ENCODE assay signal across 16 cellular contexts in genomic region chr1:60898987-60899386, GRCh38.
DNase-seq lines count a peak whose midpoint lies in the region; ATAC-seq and TF ChIP-seq lines count a peak whose summit lies in the region.
"Had no signal": no experiment of that assay in that cellular context is flagged by ENCODE, and none has a peak within 500 bp of the region (broad histone marks: within the 10 kb centered on the region; RNA-seq: fewer than 3 reads in every experiment).

No MANE protein-coding gene starts in this region.

- TF ChIP-seq CTCF in A673 (conservative IDR thresholded peaks at IDR 0.05; ENCODE audit: low read depth, low read length) (no peak), transverse colon (IDR thresholded peaks at IDR 0.05) (no peak)

- H3K4me1 ChIP-seq in A673 (ENCODE audit: insufficient read depth, low read length, poor library complexity, severe bottlenecking) (peaks cover 11% of the 10 kb centered on the region), transverse colon (no peaks in the 10 kb centered on the region)

- BruUV-seq in A673 (replicated peaks; lab: Mats Ljungman, UMichigan), result no TSS peak

- peak; percentile 74 for ATAC-seq in GM21381 (IDR thresholded peaks at IDR 0.05; ENCODE audit: unreplicated experiment)
- peak; percentile 70 for ATAC-seq in HG03108 (IDR thresholded peaks at IDR 0.05; ENCODE audit: unreplicated experiment)
- peak; percentile 51 for ATAC-seq in stimulated activated memory B cell treated with anti-CD40 and anti-IgM and Interleukin-4, amounts not matched to agents 10 μg/mL and 1 μg/mL and 100 μg/mL, for 72 hours

- no peak overlapping the region for H3K4me3 Mint-ChIP-seq in stimulated activated memory B cell treated with anti-CD40 and anti-IgM and Interleukin-4, amounts not matched to agents 10 μg/mL and 1 μg/mL and 100 μg/mL, for 72 hours
- H3K4me3 Mint-ChIP-seq: B cell, naive B cell had no signal

- H3K27ac Mint-ChIP-seq in stimulated activated memory B cell treated with anti-CD40 and anti-IgM and Interleukin-4, amounts not matched to agents 10 μg/mL and 1 μg/mL and 100 μg/mL, for 72 hours, result no peak overlapping the region
- H3K27ac Mint-ChIP-seq: B cell, naive B cell had no signal

- DNase-seq in stimulated activated CD4-positive, alpha-beta T cell treated with anti-CD3 and anti-CD28 coated beads, Interleukin-15, amount 100 ng/mL, for 24 hours, result peak; percentile 41
- no peak for DNase-seq in stimulated activated CD4-positive, alpha-beta T cell treated with anti-CD3 and anti-CD28 coated beads, Interleukin-4, amount 100 ng/mL, for 24 hours
- DNase-seq in A673 (ENCODE audit: low spot score) (no peak), transverse colon (no peak), Kasumi-1 (lab: John Stamatoyannopoulos, UW) (no peak)
- DNase-seq: dermis blood vessel endothelial cell, hypothalamus, left ventricle myocardium superior, naive B cell, NCI-H2171 had no signal

- H3K36me3 ChIP-seq in A673 (ENCODE audit: insufficient read depth, low read length, poor library complexity, severe bottlenecking) (no peaks in the 10 kb centered on the region), transverse colon (no peaks in the 10 kb centered on the region)
- H3K36me3 ChIP-seq: ascending aorta had no signal

- no peak for TF ChIP-seq EP300 in transverse colon (IDR thresholded peaks at IDR 0.05; ENCODE audit: low read depth)

- H3K9me3 ChIP-seq in A673 (ENCODE audit: low read depth, low read length, poor library complexity, severe bottlenecking) (no peaks in the 10 kb centered on the region), transverse colon (no peaks in the 10 kb centered on the region)
- H3K9me3 ChIP-seq: ascending aorta had no signal

- in situ Hi-C loops in transverse colon (cut with MboI; ENCODE audit: low pct_ligation_motif_present in 1 of 4, low pct_unique_long_range_greater_than_20kb in 1 of 4, low sequenced_read_pairs in 3 of 4), result no loop called here

- no peak overlapping the region for H3K27ac ChIP-seq in A673 (ENCODE audit: low read depth, low read length, poor library complexity, severe bottlenecking)
- no peak overlapping the region for H3K27ac ChIP-seq in transverse colon
- H3K27ac ChIP-seq: ascending aorta, SK-N-MC had no signal

- CTCF ChIA-PET in A673 (lab: Charles Lee), result no interaction called here

- H3K36me3 Mint-ChIP-seq in stimulated activated memory B cell treated with anti-CD40 and anti-IgM and Interleukin-4, amounts not matched to agents 10 μg/mL and 1 μg/mL and 100 μg/mL, for 72 hours, result no peaks in the 10 kb centered on the region
- H3K36me3 Mint-ChIP-seq: naive B cell had no signal

- TF ChIP-seq POLR2A in transverse colon (IDR thresholded peaks at IDR 0.05), result no peak

- no peaks in the 10 kb centered on the region for H3K27me3 Mint-ChIP-seq in stimulated activated memory B cell treated with anti-CD40 and anti-IgM and Interleukin-4, amounts not matched to agents 10 μg/mL and 1 μg/mL and 100 μg/mL, for 72 hours

- H3K4me1 Mint-ChIP-seq in stimulated activated memory B cell treated with anti-CD40 and anti-IgM and Interleukin-4, amounts not matched to agents 10 μg/mL and 1 μg/mL and 100 μg/mL, for 72 hours, result no peaks in the 10 kb centered on the region
- H3K4me1 Mint-ChIP-seq: B cell, naive B cell had no signal

- WGBS in transverse colon (ENCODE audit: low coverage in 1 of 2), 2 donors, result 77 to 90% methylated on average over 2 to 4 of the region's 4 CpGs

- H3K4me3 ChIP-seq in A673 (ENCODE audit: low read depth, low read length, poor library complexity, severe bottlenecking) (no peak overlapping the region), transverse colon (no peak overlapping the region)
- H3K4me3 ChIP-seq: ascending aorta, SK-N-MC had no signal

- intact Hi-C loops in A673 (cut with micrococcal nuclease; ENCODE audit: unreplicated experiment), result no loop called here
- intact Hi-C loops in transverse colon (cut with DNase I; ENCODE audit: low total_unique reads), result no loop called here

- H3K9me3 Mint-ChIP-seq in stimulated activated memory B cell treated with anti-CD40 and anti-IgM and Interleukin-4, amounts not matched to agents 10 μg/mL and 1 μg/mL and 100 μg/mL, for 72 hours, result no peaks in the 10 kb centered on the region
- H3K9me3 Mint-ChIP-seq: naive B cell had no signal

- POLR2A ChIA-PET in A673 (lab: Charles Lee; ENCODE audit: low non-redundant PET), result no interaction called here

- H3K27me3 ChIP-seq in A673 (replicated peaks; ENCODE audit: insufficient read depth, low read depth, low read length, poor library complexity), result no peaks in the 10 kb centered on the region
- H3K27me3 ChIP-seq in transverse colon, result no peaks in the 10 kb centered on the region
- H3K27me3 ChIP-seq: ascending aorta had no signal
